In the genomic region with DNA sequence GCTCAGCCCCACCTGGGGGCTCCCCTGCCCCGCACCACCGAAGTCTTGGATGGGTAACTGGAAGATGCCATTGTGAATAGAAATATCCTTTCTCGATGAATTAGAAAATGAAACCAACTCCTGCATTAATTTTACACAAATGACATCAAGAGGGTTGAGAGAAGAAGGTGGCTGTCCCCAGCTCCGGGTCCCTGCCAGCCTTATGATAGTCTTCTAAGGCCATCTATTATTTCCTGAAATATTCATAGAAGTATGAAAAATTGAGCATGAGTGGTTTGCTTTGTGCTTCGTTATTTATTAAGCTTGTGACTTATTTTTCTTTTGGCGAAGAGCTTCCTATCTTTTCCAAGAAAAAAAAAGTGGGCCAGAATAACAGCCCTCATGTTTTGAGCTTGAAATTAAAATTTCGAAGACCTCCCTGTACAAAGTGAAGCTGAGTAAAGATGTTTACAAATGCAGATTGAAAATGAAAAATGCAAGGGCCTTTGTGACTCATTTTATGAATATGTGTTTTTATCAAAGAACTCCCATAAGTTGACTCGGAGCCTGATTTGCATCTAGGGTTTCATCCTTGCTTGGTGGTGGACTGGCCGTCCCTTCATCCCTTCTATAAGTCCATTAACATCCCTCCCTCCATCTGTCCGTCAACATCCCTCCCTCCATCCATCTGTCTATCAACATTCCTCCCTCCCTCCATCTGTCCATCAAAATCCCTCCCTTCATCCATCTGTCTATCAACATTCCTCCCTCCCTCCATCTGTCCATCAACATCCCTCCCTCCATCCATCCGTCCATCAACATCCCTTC, we compare ENCODE assay signal across 8 cellular contexts. TPM values are rescaled to one million over a fixed set of nuclear protein-coding genes. Genes with fewer than 3 reads are reported as not detected.
DNase-seq lines count a peak whose midpoint lies in the region; ATAC-seq and TF ChIP-seq lines count a peak whose summit lies in the region.

No MANE protein-coding gene starts in this region.

- H3K9me3 ChIP-seq in tibial artery: no peaks in the 10 kb centered on the region

- peak; percentile 44 for ATAC-seq in GM18498 (IDR thresholded peaks at IDR 0.05; ENCODE audit: unreplicated experiment)
- ATAC-seq in HG02678 (IDR thresholded peaks at IDR 0.05; ENCODE audit: unreplicated experiment): peak; percentile 31
- peak; percentile 51 for ATAC-seq in activated T-helper 17 cell treated with anti-CD3 and anti-CD28 coated beads, Interleukin-2, amount 50 U/mL, for 72 hours (replicated peaks)
- peak; percentile 21 for ATAC-seq in left colon

- peak overlapping the region; percentile 48 to 67 for H3K4me3 ChIP-seq in tibial artery

- intact Hi-C loops in left colon (cut with DNase I, micrococcal nuclease): no loop called here
- intact Hi-C loops in tibial artery (cut with DNase I; ENCODE audit: low total_unique reads): no loop called here
- intact Hi-C loops in posterior vena cava (cut with DNase I): no loop called here

- H3K9me3 Mint-ChIP-seq in activated T-helper 17 cell treated with anti-CD3 and anti-CD28 coated beads, Interleukin-2, amount 50 U/mL, for 72 hours: no peaks in the 10 kb centered on the region

- H3K4me3 Mint-ChIP-seq in activated T-helper 17 cell treated with anti-CD3 and anti-CD28 coated beads, Interleukin-2, amount 50 U/mL, for 72 hours: peak overlapping the region; percentile 88

- peaks cover 19% of the 10 kb centered on the region for H3K4me1 Mint-ChIP-seq in activated T-helper 17 cell treated with anti-CD3 and anti-CD28 coated beads, Interleukin-2, amount 50 U/mL, for 72 hours

- peak overlapping the region; percentile 90 for H3K27ac Mint-ChIP-seq in activated T-helper 17 cell treated with anti-CD3 and anti-CD28 coated beads, Interleukin-2, amount 50 U/mL, for 72 hours

- H3K27ac ChIP-seq in tibial artery: no peak overlapping the region

- H3K27me3 ChIP-seq in tibial artery: peaks cover 0 to 24% of the 10 kb centered on the region in 2 donors

- no peak for DNase-seq in left colon
- no peak for DNase-seq in tibial artery
- no peak for DNase-seq in mucosa of gallbladder (ENCODE audit: low spot score)
- no peak for DNase-seq in LoVo (ENCODE audit: low spot score)
- no peak for DNase-seq in posterior vena cava (ENCODE audit: low spot score)

- no peaks in the 10 kb centered on the region for H3K36me3 ChIP-seq in tibial artery

- TF ChIP-seq CTCF in tibial artery (IDR thresholded peaks at IDR 0.05): no peak

- peaks cover 0 to 5% (median 2%) of the 10 kb centered on the region in 4 donors for H3K4me1 ChIP-seq in tibial artery

- peaks cover 13% of the 10 kb centered on the region for H3K27me3 Mint-ChIP-seq in activated T-helper 17 cell treated with anti-CD3 and anti-CD28 coated beads, Interleukin-2, amount 50 U/mL, for 72 hours

- H3K36me3 Mint-ChIP-seq in activated T-helper 17 cell treated with anti-CD3 and anti-CD28 coated beads, Interleukin-2, amount 50 U/mL, for 72 hours (ENCODE audit: low read depth): no peaks in the 10 kb centered on the region

RNA-seq across cellular contexts. Expression of a gene that starts 20.5 kb away (rescaled TPM):
- total RNA-seq in activated T-helper 17 cell treated with anti-CD3 and anti-CD28 coated beads, Interleukin-2, amount 50 U/mL, for 72 hours: not detected
- total RNA-seq in left colon (under 1 TPM in 1 of 2 donors, not detected in 1; 0.37 TPM), mucosa of gallbladder (1.0 TPM), posterior vena cava (under 1 TPM; 0.14 to 0.81 TPM)
